ENCODE assay signal across 8 cellular contexts in the genomic region with DNA sequence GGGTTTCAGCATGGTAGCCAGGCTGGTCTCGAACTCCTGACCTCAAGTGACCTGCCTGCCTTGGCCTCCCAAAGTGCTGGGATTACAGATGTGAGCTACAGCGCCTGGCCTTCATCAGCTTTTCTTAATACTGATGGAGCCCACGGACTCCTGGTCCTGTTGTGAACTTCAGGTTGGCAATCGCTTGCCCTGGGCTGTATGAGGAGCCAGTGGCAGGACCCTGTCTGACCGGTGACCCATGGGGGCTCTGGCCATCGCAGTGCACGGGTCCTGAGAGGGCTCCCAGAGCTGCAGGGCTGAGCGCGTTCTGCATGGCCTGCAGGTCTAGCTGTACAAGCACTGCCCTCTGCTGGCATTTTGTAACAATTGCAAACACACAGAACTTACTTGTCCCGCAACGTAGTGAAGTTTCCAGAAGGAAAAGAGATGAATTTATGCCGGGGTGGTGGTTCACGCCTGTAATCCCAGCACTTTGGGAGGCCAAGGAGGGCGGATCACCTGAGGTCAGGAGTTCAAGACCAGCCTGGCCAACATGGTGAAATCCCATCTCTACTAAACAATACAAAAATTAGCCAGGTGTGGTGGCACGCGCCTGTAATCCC. TPM values are rescaled to one million over a fixed set of nuclear protein-coding genes. Genes with fewer than 3 reads are reported as not detected.
DNase-seq lines count a peak whose midpoint lies in the region; ATAC-seq and FAIRE-seq lines count a peak whose summit lies in the region.
"Not testable (repeated sequence)": the region's sequence is repeated elsewhere in the genome, so short reads cannot be mapped to it uniquely, and the experiment has no call there.

No MANE protein-coding gene starts in this region.

- H3K4me3 ChIP-seq in CD4-positive, CD25-positive, alpha-beta regulatory T cell (ENCODE audit: low read depth, low read length); small intestine (ENCODE audit: low read depth in 1 of 2, low read length in 2 of 2): not testable (repeated sequence)

- H3K4me1 ChIP-seq in CD4-positive, CD25-positive, alpha-beta regulatory T cell (ENCODE audit: control insufficient read depth, insufficient read depth, low read length, poor library complexity, severe bottlenecking); small intestine (ENCODE audit: control insufficient read depth in 2 of 2, insufficient read depth in 1 of 2, low read depth in 1 of 2, low read length in 1 of 2): not testable (repeated sequence)

- H3K4me3 Mint-ChIP-seq in CD4-positive, CD25-positive, alpha-beta regulatory T cell: not testable (repeated sequence)

- H3K9me3 Mint-ChIP-seq in CD4-positive, CD25-positive, alpha-beta regulatory T cell: not testable (repeated sequence)

- not testable (repeated sequence) for H3K4me1 Mint-ChIP-seq in CD4-positive, CD25-positive, alpha-beta regulatory T cell

- not testable (repeated sequence) for H3K9me3 ChIP-seq in CD4-positive, CD25-positive, alpha-beta regulatory T cell (ENCODE audit: control insufficient read depth in 2 of 2, low read length in 2 of 2); small intestine (ENCODE audit: control insufficient read depth, low read depth)

- not testable (repeated sequence) for H3K27ac ChIP-seq in CD4-positive, CD25-positive, alpha-beta regulatory T cell (ENCODE audit: insufficient read depth, low read length, poor library complexity, severe bottlenecking); small intestine (ENCODE audit: low read depth in 1 of 2, low read length in 1 of 2)

- not testable (repeated sequence) for H3K27me3 Mint-ChIP-seq in CD4-positive, CD25-positive, alpha-beta regulatory T cell

- peak; percentile 43 to 75 (median 63) for DNase-seq in CD4-positive, CD25-positive, alpha-beta regulatory T cell
- DNase-seq in NCI-H460 (ENCODE audit: extremely low read depth, low read depth): peak; percentile 54
- DNase-seq in activated CD4-positive, CD25-positive, alpha-beta regulatory T cell (lab: John Stamatoyannopoulos, UW): peak in 3 of 4 experiments; percentile 14 to 31 (median 28)
- peak; percentile 79 for DNase-seq in cerebellar cortex (ENCODE audit: low spot score)
- DNase-seq in inferior parietal cortex (ENCODE audit: extremely low spot score): peak; percentile 88
- peak; percentile 73 for DNase-seq in small intestine

- not testable (repeated sequence) for FAIRE-seq in small intestine (lab: Jason Lieb, UNC)

- not testable (repeated sequence) for H3K36me3 ChIP-seq in CD4-positive, CD25-positive, alpha-beta regulatory T cell (ENCODE audit: control insufficient read depth, insufficient read depth, low read length); small intestine (ENCODE audit: control insufficient read depth in 2 of 2, insufficient read depth in 2 of 2, low read length in 2 of 2)

- not testable (repeated sequence) for H3K27me3 ChIP-seq in CD4-positive, CD25-positive, alpha-beta regulatory T cell (ENCODE audit: control insufficient read depth, insufficient read depth, low read length); small intestine (ENCODE audit: control insufficient read depth in 2 of 2, insufficient read depth in 2 of 2, low read length in 2 of 2)

- H3K36me3 Mint-ChIP-seq in CD4-positive, CD25-positive, alpha-beta regulatory T cell: not testable (repeated sequence)

- 24 to 26% (median 24%) methylated on average over 16 of the region's 16 CpGs for WGBS in small intestine, 3 donors

- H3K27ac Mint-ChIP-seq in CD4-positive, CD25-positive, alpha-beta regulatory T cell: peak overlapping the region in 1 of 3 donors; percentile 83

- peak; percentile 64 to 78 for ATAC-seq in CD4-positive, CD25-positive, alpha-beta regulatory T cell (ENCODE audit: low read depth in 2 of 2)
- ATAC-seq in GM19351 (IDR thresholded peaks at IDR 0.05; ENCODE audit: unreplicated experiment): peak; percentile 89
- ATAC-seq in HG03457 (IDR thresholded peaks at IDR 0.05; ENCODE audit: unreplicated experiment): peak; percentile 78

RNA-seq across cellular contexts. Expression of gene MPC1, which starts 18.0 kb away (rescaled TPM):
- 25.7 TPM for total RNA-seq in CD4-positive, CD25-positive, alpha-beta regulatory T cell
- polyA plus RNA-seq in CD4-positive, CD25-positive, alpha-beta regulatory T cell: 10 to 100 TPM; 70.2 to 92.1 (median 79.2) TPM
- total RNA-seq in NCI-H460 (2014; rRNA removed; shearing (Covaris generic)): 21.6 and 22.8 TPM in 2 replicates
- polyA plus RNA-seq in NCI-H460 (2014; cell fraction: nucleus; rRNA removed): 20.6 and 39.8 TPM in 2 replicates
- polyA plus RNA-seq in small intestine: 100 to 1,000 TPM in 2 of 3 donors, 10 to 100 TPM in 1; 99.5 to 213 (median 130) TPM

RNA-seq across cellular contexts. Expression of gene SFT2D1, which starts 58.4 kb away (rescaled TPM):
- 23.7 TPM for total RNA-seq in CD4-positive, CD25-positive, alpha-beta regulatory T cell
- polyA plus RNA-seq in CD4-positive, CD25-positive, alpha-beta regulatory T cell: 100 to 1,000 TPM in 3 of 4 donors, 10 to 100 TPM in 1; 75.8 to 109 (median 106) TPM
- total RNA-seq in NCI-H460 (2014; rRNA removed; shearing (Covaris generic)): 42.2 and 50.7 TPM in 2 replicates
- polyA plus RNA-seq in NCI-H460 (2014; cell fraction: nucleus; rRNA removed): 31.8 and 50.2 TPM in 2 replicates
- 100 to 1,000 TPM in 1 of 3 donors, 10 to 100 TPM in 2; 32.4 to 113 (median 47.4) TPM for polyA plus RNA-seq in small intestine

Comparison
In these comparisons a context has a peak if more than half of its experiments do, and no peak if none do; other contexts are left out.
1. DNase-seq: peak in every context shown above with its lines; median percentile 88 in inferior parietal cortex; 79 in cerebellar cortex; 73 in small intestine; 63 in CD4-positive, CD25-positive, alpha-beta regulatory T cell; 54 in NCI-H460; 28 in activated CD4-positive, CD25-positive, alpha-beta regulatory T cell.